Comparison of ENCODE assay signal across 25 cellular contexts in genomic region chr1:215529571-215529970, GRCh38.
A peak's percentile ranks its signal among the peaks of the same experiment; 100 is the strongest.
DNase-seq lines count a peak whose midpoint lies in the region; ATAC-seq and FAIRE-seq lines count a peak whose summit lies in the region.
"Had no signal": no experiment of that assay in that cellular context is flagged by ENCODE, and none has a peak within 500 bp of the region (broad histone marks: within the 10 kb centered on the region; RNA-seq: fewer than 3 reads in every experiment).

No MANE protein-coding gene starts in this region.

- DNase-seq in HAP-1 (ENCODE audit: low spot score in 2 of 2) (no peak), DMS114 treated with DMSO at 0.1 percent for 48 hours (lab: John Stamatoyannopoulos, UW; ENCODE audit: unreplicated experiment) (no peak), pons (ENCODE audit: low spot score) (no peak), NCI-H446 (lab: John Stamatoyannopoulos, UW) (no peak)
- DNase-seq: 8988T, Calu3, DMS53, H7, KG1, MG63, NCI-H1105 treated with DMSO at 0.1 percent for 48 hours, NCI-H146, NCI-H1930, NCI-H2107, NCI-H446 treated with DMSO at 0.1 percent for 48 hours, NCI-H526, NCI-H82, SHP77 treated with DMSO at 0.1 percent for 48 hours, SW 1271 had no signal

- no peaks in the 10 kb centered on the region for H3K36me3 ChIP-seq in HAP-1 (replicated peaks)
- H3K36me3 ChIP-seq: MG63 had no signal

- peak; percentile 19 for FAIRE-seq in TTC549 (lab: Jason Lieb, UNC)
- FAIRE-seq: HepG2 had no signal

- peak; percentile 10 for ATAC-seq in GM18511 (IDR thresholded peaks at IDR 0.05; ENCODE audit: unreplicated experiment)
- peak; percentile 8 for ATAC-seq in GM19397 (IDR thresholded peaks at IDR 0.05; ENCODE audit: unreplicated experiment)
- ATAC-seq in HG03565 (IDR thresholded peaks at IDR 0.05; ENCODE audit: unreplicated experiment): peak; percentile 2
- ATAC-seq: HepG2, Panc1 had no signal

- no peak overlapping the region for H3K4me3 ChIP-seq in HAP-1
- H3K4me3 ChIP-seq: MG63 had no signal

- H3K27me3 ChIP-seq in HAP-1 (ENCODE audit: low read depth): no peaks in the 10 kb centered on the region
- H3K27me3 ChIP-seq: MG63 had no signal

- no peaks in the 10 kb centered on the region for H3K4me1 ChIP-seq in HAP-1

- in situ Hi-C loops in HAP-1 (cut with MboI; ENCODE audit: low sequenced_read_pairs): loop anchor here (10.0 to 25.0 kb wide), 3 partner anchors 715 to 1192 kb away; no protein-coding TSS in a partner anchor

- no peaks in the 10 kb centered on the region for H3K9me3 ChIP-seq in HAP-1
